13 cellular contexts compared by ENCODE assay signal in the genomic region with DNA sequence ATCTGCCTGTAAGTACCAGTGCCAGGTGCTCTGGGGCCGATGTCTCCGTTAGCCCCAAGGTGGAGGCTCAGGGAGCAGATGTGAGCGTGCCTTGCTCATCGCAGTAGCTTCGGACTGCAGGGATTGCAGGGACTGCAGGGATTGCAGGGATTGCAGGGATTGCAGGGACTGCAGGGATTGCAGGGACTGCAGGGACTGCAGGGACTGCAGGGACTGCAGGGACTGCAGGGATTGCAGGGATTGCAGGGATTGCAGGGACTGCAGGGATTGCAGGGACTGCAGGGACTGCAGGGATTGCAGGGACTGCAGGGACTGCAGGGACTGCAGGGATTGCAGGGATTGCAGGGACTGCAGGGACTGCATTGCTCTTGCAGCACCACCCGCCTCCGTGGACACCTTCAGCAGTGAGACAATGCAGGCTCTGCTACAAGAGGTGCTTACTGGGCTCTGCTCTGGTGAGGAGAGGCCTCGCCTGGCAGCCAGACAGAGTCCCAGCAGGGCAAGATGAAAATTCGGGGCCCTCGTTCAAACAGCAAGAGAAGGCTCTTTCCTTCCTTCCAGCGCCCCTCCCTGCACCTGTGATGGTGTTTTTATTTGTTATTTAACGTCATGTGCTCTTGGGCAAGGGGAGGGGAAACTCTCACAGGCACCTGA. TPM values are rescaled to one million over a fixed set of nuclear protein-coding genes. Genes with fewer than 3 reads are reported as not detected.
"Had no signal": no experiment of that assay in that cellular context is flagged by ENCODE, and none has a peak within 500 bp of the region (broad histone marks: within the 10 kb centered on the region; RNA-seq: fewer than 3 reads in every experiment).

No MANE protein-coding gene starts in this region.

RNA-seq across cellular contexts. Expression of a gene that starts 14.2 kb away (rescaled TPM):
- total RNA-seq: dermis microvascular lymphatic vessel endothelial cell, natural killer cell, pancreas, posterior vena cava, pulmonary artery endothelial cell, uterus had no signal
- polyA plus RNA-seq: heart right ventricle, neural cell had no signal

RNA-seq across cellular contexts. Expression of a gene that starts 32.7 kb away (rescaled TPM):
- total RNA-seq: dermis microvascular lymphatic vessel endothelial cell, esophagus squamous epithelium, heart right ventricle, left ventricle myocardium inferior, mononuclear cell, natural killer cell, omental fat pad, pancreas, posterior vena cava, pulmonary artery endothelial cell, spleen had no signal
